In the genomic region with DNA sequence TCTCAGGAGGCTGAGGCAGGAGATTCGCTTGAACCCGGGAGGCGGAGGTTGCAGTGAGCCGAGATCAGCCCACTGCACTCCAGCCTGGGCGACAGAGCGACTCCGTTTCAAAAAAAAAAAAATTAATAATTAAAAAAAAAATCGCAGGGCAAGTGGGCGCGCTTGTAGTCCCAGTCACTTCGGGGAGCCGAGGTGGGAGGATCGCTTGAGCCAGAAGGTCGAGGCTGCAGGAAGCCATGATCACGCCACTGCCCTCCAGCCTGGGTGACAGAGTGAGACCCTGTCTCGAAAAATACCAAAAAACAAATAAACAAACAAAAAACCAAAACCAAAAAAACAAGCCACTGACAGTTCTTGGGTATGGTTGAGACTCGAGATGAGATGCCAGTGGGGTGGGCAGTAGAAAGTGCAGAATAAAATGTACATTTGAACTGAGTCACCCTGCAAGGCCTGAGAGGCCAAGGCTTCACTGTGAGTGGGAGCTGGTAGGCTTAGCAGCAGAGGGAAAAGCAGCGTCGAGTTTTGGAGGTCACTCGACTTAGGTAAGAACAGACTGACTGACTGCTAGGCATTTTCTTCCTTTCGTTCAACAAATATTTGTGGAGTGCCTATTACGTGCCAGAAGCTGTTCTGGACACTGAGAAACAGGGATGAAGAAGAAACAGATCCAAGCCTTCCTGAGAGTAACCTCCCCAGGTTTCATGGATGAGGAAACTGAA, we compare ENCODE assay signal across 8 cellular contexts. TPM values are rescaled to one million over a fixed set of nuclear protein-coding genes. Genes with fewer than 3 reads are reported as not detected.
DNase-seq lines count a peak whose midpoint lies in the region; TF ChIP-seq lines count a peak whose summit lies in the region.

No MANE protein-coding gene starts in this region.

- H3K4me1 ChIP-seq in mesenchymal stem cell (ENCODE audit: control insufficient read depth, insufficient read depth, low read depth, low read length) (peaks cover 19% of the 10 kb centered on the region), tibial artery (peaks cover 0 to 42% (median 25%) of the 10 kb centered on the region in 4 donors)

- intact Hi-C loops in tibial artery (cut with DNase I; ENCODE audit: low total_unique reads), result loop anchor here (10.0 kb wide), 3 partner anchors 131 to 1789 kb away; a partner anchor contains a TSS

- H3K27ac ChIP-seq in mesenchymal stem cell (ENCODE audit: low read length, poor library complexity, severe bottlenecking), result peak overlapping the region; percentile 50
- peak overlapping the region; percentile 97 to 99 for H3K27ac ChIP-seq in tibial artery

- peak overlapping the region; percentile 85 for H3K9ac ChIP-seq in mesenchymal stem cell (ENCODE audit: low read length)

- peak overlapping the region in 1 of 2 experiments; percentile 87 for H3K18ac ChIP-seq in mesenchymal stem cell (ENCODE audit: low read depth in 1 of 2, low read length in 2 of 2)

- no peak for TF ChIP-seq CTCF in GM12865 (IDR thresholded peaks at IDR 0.05; ENCODE audit: insufficient read depth, low read depth, low read length, missing control alignments)
- TF ChIP-seq CTCF in astrocyte of the spinal cord (IDR thresholded peaks at IDR 0.05; ENCODE audit: low read depth, low read length), result no peak
- TF ChIP-seq CTCF in tibial artery (IDR thresholded peaks at IDR 0.05), result no peak

- H4K91ac ChIP-seq in mesenchymal stem cell (ENCODE audit: low read length), result no peak overlapping the region

- H3K4me3 ChIP-seq in GM12865 (ENCODE audit: low read depth, low read length), result peak overlapping the region; percentile 89
- H3K4me3 ChIP-seq in astrocyte of the spinal cord (ENCODE audit: low read depth, low read length), result peak overlapping the region; percentile 100
- peak overlapping the region in 1 of 2 experiments; percentile 100 for H3K4me3 ChIP-seq in mesenchymal stem cell (ENCODE audit: insufficient read depth in 1 of 2, low read depth in 1 of 2, low read length in 2 of 2)
- peak overlapping the region; percentile 90 to 97 for H3K4me3 ChIP-seq in tibial artery

- H3K9me3 ChIP-seq in mesenchymal stem cell (ENCODE audit: control insufficient read depth, low read length) (no peaks in the 10 kb centered on the region), tibial artery (no peaks in the 10 kb centered on the region)

- H3K36me3 ChIP-seq in mesenchymal stem cell (ENCODE audit: control insufficient read depth in 1 of 2, insufficient read depth in 2 of 2, low read depth in 1 of 2, low read length in 2 of 2), result peaks cover 5 to 26% of the 10 kb centered on the region in 2 experiments
- H3K36me3 ChIP-seq in tibial artery, result peaks cover 20 to 23% (median 21%) of the 10 kb centered on the region in 3 donors

- no peak overlapping the region for H2AK5ac ChIP-seq in mesenchymal stem cell (ENCODE audit: low read length, severe bottlenecking)

- H2AFZ ChIP-seq in mesenchymal stem cell (ENCODE audit: low read depth, low read length), result no peak overlapping the region

- WGBS in mesenchymal stem cell, result 87% methylated on average over 20 of the region's 22 CpGs

- no peak overlapping the region for H2BK5ac ChIP-seq in mesenchymal stem cell (ENCODE audit: low read depth, low read length, poor library complexity, severe bottlenecking)

- no peaks in the 10 kb centered on the region for H3K27me3 ChIP-seq in mesenchymal stem cell (ENCODE audit: control insufficient read depth in 1 of 2, insufficient read depth in 1 of 2, low read length in 2 of 2)
- no peaks in the 10 kb centered on the region for H3K27me3 ChIP-seq in tibial artery

- H2BK15ac ChIP-seq in mesenchymal stem cell (ENCODE audit: low read depth, poor library complexity, severe bottlenecking), result no peak overlapping the region

- peak overlapping the region; percentile 25 for H3K4me2 ChIP-seq in mesenchymal stem cell (ENCODE audit: low read length, poor library complexity, severe bottlenecking)

- peaks cover 1% of the 10 kb centered on the region for H3K79me1 ChIP-seq in mesenchymal stem cell (replicated peaks; ENCODE audit: low read length, poor library complexity, severe bottlenecking)

- H2BK120ac ChIP-seq in mesenchymal stem cell (ENCODE audit: low read depth, low read length), result peak overlapping the region; percentile 37

- no peak overlapping the region for H3K23ac ChIP-seq in mesenchymal stem cell (ENCODE audit: low read length in 2 of 2)

- peak overlapping the region in 1 of 2 experiments; percentile 57 for H3K4ac ChIP-seq in mesenchymal stem cell (ENCODE audit: low read depth in 1 of 2, low read length in 2 of 2)

- H3K14ac ChIP-seq in mesenchymal stem cell (ENCODE audit: low read length in 2 of 2), result no peak overlapping the region

- H4K8ac ChIP-seq in mesenchymal stem cell (ENCODE audit: low read length), result no peak overlapping the region

- H2BK12ac ChIP-seq in mesenchymal stem cell (ENCODE audit: low read length in 2 of 2), result peak overlapping the region in 1 of 2 experiments; percentile 93

- in situ Hi-C loops in astrocyte of the spinal cord (cut with HindIII; ENCODE audit: low sequenced_read_pairs), result no loop called here

- DNase-seq in GM12865 (ENCODE audit: low read depth), result no peak
- peak; percentile 11 for DNase-seq in HuH-7.5 (ENCODE audit: low spot score)
- no peak for DNase-seq in astrocyte of the spinal cord (ENCODE audit: low read depth, low spot score)
- DNase-seq in mesenchymal stem cell, result no peak
- DNase-seq in tibial artery, result peak in 1 of 2 donors; percentile 29
- no peak for DNase-seq in epidermal melanocyte (ENCODE audit: insufficient read length, low spot score)
- DNase-seq in COLO829 (ENCODE audit: low spot score), result no peak
- no peak for DNase-seq in kidney tubule cell (ENCODE audit: low spot score)

RNA-seq across cellular contexts. Expression of a gene that starts 0.6 kb away (rescaled TPM):
- 404 TPM for polyA plus RNA-seq in mesenchymal stem cell (2013, experiment 1 of 2)
- 417 TPM for polyA plus RNA-seq in mesenchymal stem cell (2013, experiment 2 of 2)

RNA-seq across cellular contexts. Expression of a gene that starts 18.4 kb away (rescaled TPM):
- 0.22 TPM for polyA plus RNA-seq in mesenchymal stem cell (2013, experiment 1 of 2)
- 0.29 TPM for polyA plus RNA-seq in mesenchymal stem cell (2013, experiment 2 of 2)
